In genomic region chr10:58023341-58024073, GRCh38 we compare ENCODE assay signal across 8 cellular contexts.
A peak's percentile ranks its signal among the peaks of the same experiment; 100 is the strongest.
DNase-seq lines count a peak whose midpoint lies in the region; ATAC-seq and TF ChIP-seq lines count a peak whose summit lies in the region.
"Had no signal": no experiment of that assay in that cellular context is flagged by ENCODE, and none has a peak within 500 bp of the region (broad histone marks: within the 10 kb centered on the region; RNA-seq: fewer than 3 reads in every experiment).

No MANE protein-coding gene starts in this region.

- intact Hi-C loops in PC-3 (cut with micrococcal nuclease): loop anchor here (1.0 to 5.0 kb wide), 5 partner anchors 15 to 141 kb away; no protein-coding TSS in a partner anchor

- CTCF ChIA-PET in PC-3 (lab: Charles Lee): no interaction called here

- H3K27ac ChIP-seq in PC-3 (ENCODE audit: low read length): peak overlapping the region; percentile 82

- no peaks in the 10 kb centered on the region for H3K36me3 ChIP-seq in PC-3 (ENCODE audit: low read depth, low read length)

- H3K9me3 ChIP-seq in PC-3 (ENCODE audit: low read length): no peaks in the 10 kb centered on the region

- H4K20me1 ChIP-seq in PC-3 (ENCODE audit: low read length): no peaks in the 10 kb centered on the region

- H3F3A ChIP-seq in PC-3 (ENCODE audit: low read length, unreplicated experiment): peaks cover 7% of the 10 kb centered on the region

- no peaks in the 10 kb centered on the region for H3K79me2 ChIP-seq in PC-3 (ENCODE audit: low read length)

- TF ChIP-seq CTCF in PC-3 (conservative IDR thresholded peaks at IDR 0.05; ENCODE audit: low read depth, low read length) (no peak), fibroblast of the aortic adventitia (IDR thresholded peaks at IDR 0.05; ENCODE audit: insufficient read depth, low read length) (no peak)

- peak overlapping the region; percentile 48 for H3K4me2 ChIP-seq in PC-3 (ENCODE audit: low read length)

- peak overlapping the region; percentile 2; the same call in 1 of the 2 replicates for H2AFZ ChIP-seq in PC-3 (ENCODE audit: low read length)

- peaks cover 25% of the 10 kb centered on the region for H3K4me1 ChIP-seq in PC-3 (ENCODE audit: insufficient read depth, low read length)

- BruUV-seq in PC-3 (replicated peaks; lab: Mats Ljungman, UMichigan): TSS peak; percentile 42

- DNase-seq in PC-3 (peak; percentile 97), fibroblast of the aortic adventitia (ENCODE audit: low read depth) (peak; percentile 76), stromal cell of bone marrow (ENCODE audit: low read depth) (peak; percentile 60), NCI-H1105 treated with DMSO at 0.1 percent for 48 hours (lab: John Stamatoyannopoulos, UW) (no peak), NCI-H2196 (lab: John Stamatoyannopoulos, UW; ENCODE audit: unreplicated experiment) (no peak)
- DNase-seq: activated CD8-positive, alpha-beta memory T cell treated with anti-CD3 and anti-CD28 coated beads, Interleukin-2, amount 10 ng/mL, durations not matched to agents 7 days and 5 days had no signal

- H3K4me3 ChIP-seq in PC-3 (ENCODE audit: low read length) (no peak overlapping the region), fibroblast of the aortic adventitia (ENCODE audit: low read depth, low read length) (no peak overlapping the region)

- peak; percentile 46 for ATAC-seq in GM21786 (IDR thresholded peaks at IDR 0.05; ENCODE audit: unreplicated experiment)
- peak; percentile 92 for ATAC-seq in PC-3
- no peak for ATAC-seq in GM18520 (IDR thresholded peaks at IDR 0.05; ENCODE audit: unreplicated experiment)
- ATAC-seq: activated CD8-positive, alpha-beta memory T cell treated with anti-CD3 and anti-CD28 coated beads, Interleukin-2, amount 10 ng/mL, durations not matched to agents 7 days and 5 days had no signal

- no peaks in the 10 kb centered on the region for H3K27me3 ChIP-seq in PC-3 (ENCODE audit: low read length)

- peak overlapping the region; percentile 19 for H3K9ac ChIP-seq in PC-3 (ENCODE audit: low read length)

- POLR2A ChIA-PET in PC-3 (lab: Charles Lee; ENCODE audit: unreplicated experiment): no interaction called here

- H3K9me2 ChIP-seq in PC-3 (replicated peaks; ENCODE audit: low read length): no peaks in the 10 kb centered on the region

Comparison
In these comparisons a context has a peak if more than half of its experiments do, and no peak if none do; other contexts are left out.
1. DNase-seq: peak in PC-3 (single experiment), fibroblast of the aortic adventitia (single experiment) and stromal cell of bone marrow (single experiment); none in NCI-H1105 treated with DMSO at 0.1 percent for 48 hours (single experiment) and NCI-H2196 (single experiment).